Comparison of ENCODE assay signal across 8 cellular contexts in genomic region chr5:111461261-111461671, GRCh38. TPM values are rescaled to one million over a fixed set of nuclear protein-coding genes. Genes with fewer than 3 reads are reported as not detected.
DNase-seq lines count a peak whose midpoint lies in the region; ATAC-seq and TF ChIP-seq lines count a peak whose summit lies in the region.

No MANE protein-coding gene starts in this region.

- peak; percentile 92 for TF ChIP-seq RAD21 in neural cell (conservative IDR thresholded peaks at IDR 0.05)

- H4K20me1 ChIP-seq in neural cell (ENCODE audit: insufficient read depth), result no peaks in the 10 kb centered on the region

- no peak overlapping the region for H3K4me3 ChIP-seq in MG63
- H3K4me3 ChIP-seq in neural cell (ENCODE audit: low read length), result no peak overlapping the region

- peaks cover 15% of the 10 kb centered on the region for H3K4me1 Mint-ChIP-seq in activated T-helper 17 cell treated with anti-CD3 and anti-CD28 coated beads, Interleukin-2, amount 50 U/mL, for 72 hours

- H3K27ac ChIP-seq in caudate nucleus (ENCODE audit: low read depth, low read length) (peak overlapping the region; percentile 53), neural cell (ENCODE audit: low read length) (peak overlapping the region; percentile 37)

- TF ChIP-seq CTCF in neural cell (IDR thresholded peaks at IDR 0.05; ENCODE audit: poor library complexity, severe bottlenecking), result peak; percentile 91

- peak overlapping the region; percentile 6 for H2AFZ ChIP-seq in neural cell (ENCODE audit: low read depth, low read length)

- no peaks in the 10 kb centered on the region for H3K9me2 ChIP-seq in neural cell (ENCODE audit: insufficient read depth, low read length)

- no peaks in the 10 kb centered on the region for H3K9me3 Mint-ChIP-seq in activated T-helper 17 cell treated with anti-CD3 and anti-CD28 coated beads, Interleukin-2, amount 50 U/mL, for 72 hours

- peak overlapping the region; percentile 34 for H3K9ac ChIP-seq in neural cell (ENCODE audit: low read length)

- DNase-seq in DMS 273 (lab: John Stamatoyannopoulos, UW; ENCODE audit: unreplicated experiment) (peak; percentile 72), DMS 273 treated with DMSO at 0.1 percent for 48 hours (lab: John Stamatoyannopoulos, UW) (no peak), MG63 (peak; percentile 35), caudate nucleus (lab: John Stamatoyannopoulos, UW) (peak in 28 of 61 donors; percentile 5 to 82 (median 26)), NCI-H446 (lab: John Stamatoyannopoulos, UW) (no peak), T1000 (lab: John Stamatoyannopoulos, UW) (no peak)

- no peaks in the 10 kb centered on the region for H3K9me3 ChIP-seq in MG63
- no peaks in the 10 kb centered on the region for H3K9me3 ChIP-seq in neural cell (ENCODE audit: low read length)

- H3K4me2 ChIP-seq in neural cell (ENCODE audit: low read length), result no peak overlapping the region

- H3K27ac Mint-ChIP-seq in activated T-helper 17 cell treated with anti-CD3 and anti-CD28 coated beads, Interleukin-2, amount 50 U/mL, for 72 hours, result no peak overlapping the region

- TF ChIP-seq EP300 in neural cell (conservative IDR thresholded peaks at IDR 0.05; ENCODE audit: poor library complexity, severe bottlenecking), result no peak

- H3K27me3 ChIP-seq in MG63, result no peaks in the 10 kb centered on the region
- no peaks in the 10 kb centered on the region for H3K27me3 ChIP-seq in neural cell (ENCODE audit: insufficient read depth, low read depth, low read length)

- H3K36me3 ChIP-seq in MG63 (no peaks in the 10 kb centered on the region), neural cell (ENCODE audit: insufficient read depth, low read length) (no peaks in the 10 kb centered on the region)

- no peak for ATAC-seq in activated T-helper 17 cell treated with anti-CD3 and anti-CD28 coated beads, Interleukin-2, amount 50 U/mL, for 72 hours (replicated peaks)

- peaks cover 54% of the 10 kb centered on the region for H3K36me3 Mint-ChIP-seq in activated T-helper 17 cell treated with anti-CD3 and anti-CD28 coated beads, Interleukin-2, amount 50 U/mL, for 72 hours (ENCODE audit: low read depth)

- H3K79me2 ChIP-seq in neural cell (replicated peaks; ENCODE audit: insufficient read depth, low read length), result no peaks in the 10 kb centered on the region

- no peaks in the 10 kb centered on the region for H3K27me3 Mint-ChIP-seq in activated T-helper 17 cell treated with anti-CD3 and anti-CD28 coated beads, Interleukin-2, amount 50 U/mL, for 72 hours

- no peak overlapping the region for H3K4me3 Mint-ChIP-seq in activated T-helper 17 cell treated with anti-CD3 and anti-CD28 coated beads, Interleukin-2, amount 50 U/mL, for 72 hours

- no peaks in the 10 kb centered on the region for H3F3A ChIP-seq in neural cell (ENCODE audit: insufficient read depth, low read length, poor library complexity, severe bottlenecking)

TF ChIP-seq in neural cell, 6 proteins besides CTCF, POLR2A, EP300 and RAD21:
- peak; percentile 87 for TF ChIP-seq SMC3 (conservative IDR thresholded peaks at IDR 0.05; ENCODE audit: poor library complexity)
- TF ChIP-seq, protein P1, sequence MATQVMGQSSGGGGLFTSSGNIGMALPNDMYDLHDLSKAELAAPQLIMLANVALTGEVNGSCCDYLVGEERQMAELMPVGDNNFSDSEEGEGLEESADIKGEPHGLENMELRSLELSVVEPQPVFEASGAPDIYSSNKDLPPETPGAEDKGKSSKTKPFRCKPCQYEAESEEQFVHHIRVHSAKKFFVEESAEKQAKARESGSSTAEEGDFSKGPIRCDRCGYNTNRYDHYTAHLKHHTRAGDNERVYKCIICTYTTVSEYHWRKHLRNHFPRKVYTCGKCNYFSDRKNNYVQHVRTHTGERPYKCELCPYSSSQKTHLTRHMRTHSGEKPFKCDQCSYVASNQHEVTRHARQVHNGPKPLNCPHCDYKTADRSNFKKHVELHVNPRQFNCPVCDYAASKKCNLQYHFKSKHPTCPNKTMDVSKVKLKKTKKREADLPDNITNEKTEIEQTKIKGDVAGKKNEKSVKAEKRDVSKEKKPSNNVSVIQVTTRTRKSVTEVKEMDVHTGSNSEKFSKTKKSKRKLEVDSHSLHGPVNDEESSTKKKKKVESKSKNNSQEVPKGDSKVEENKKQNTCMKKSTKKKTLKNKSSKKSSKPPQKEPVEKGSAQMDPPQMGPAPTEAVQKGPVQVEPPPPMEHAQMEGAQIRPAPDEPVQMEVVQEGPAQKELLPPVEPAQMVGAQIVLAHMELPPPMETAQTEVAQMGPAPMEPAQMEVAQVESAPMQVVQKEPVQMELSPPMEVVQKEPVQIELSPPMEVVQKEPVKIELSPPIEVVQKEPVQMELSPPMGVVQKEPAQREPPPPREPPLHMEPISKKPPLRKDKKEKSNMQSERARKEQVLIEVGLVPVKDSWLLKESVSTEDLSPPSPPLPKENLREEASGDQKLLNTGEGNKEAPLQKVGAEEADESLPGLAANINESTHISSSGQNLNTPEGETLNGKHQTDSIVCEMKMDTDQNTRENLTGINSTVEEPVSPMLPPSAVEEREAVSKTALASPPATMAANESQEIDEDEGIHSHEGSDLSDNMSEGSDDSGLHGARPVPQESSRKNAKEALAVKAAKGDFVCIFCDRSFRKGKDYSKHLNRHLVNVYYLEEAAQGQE (IDR thresholded peaks at IDR 0.05; ENCODE audit: borderline replicate concordance), result no peak

RNA-seq across cellular contexts. Expression of gene STARD4, which starts 51.1 kb away (rescaled TPM):
- total RNA-seq in MG63 (2014; rRNA removed; shearing (Covaris generic); ENCODE audit: low replicate concordance), result 9.8 and 13.5 TPM in 2 replicates
- 60.5 and 62.6 TPM in 2 replicates for polyA plus RNA-seq in neural cell
- 53.3 and 54.8 TPM in 2 replicates for polyA minus RNA-seq in neural cell
- 100 to 1,000 TPM in 1 of 2 donors, 10 to 100 TPM in 1; 48.7 to 102 TPM for total RNA-seq in activated T-helper 17 cell treated with anti-CD3 and anti-CD28 coated beads, Interleukin-2, amount 50 U/mL, for 72 hours

Comparison
In these comparisons a context has a peak if more than half of its experiments do, and no peak if none do; other contexts are left out.
1. DNase-seq: peak in DMS 273 (single experiment) and MG63 (single experiment); none in DMS 273 treated with DMSO at 0.1 percent for 48 hours (single experiment), NCI-H446 (0 of 2) and T1000 (single experiment).